In genomic region chr6:131547524-131547923, GRCh38 we compare ENCODE assay signal across 2 cellular contexts.
TF ChIP-seq lines count a peak whose summit lies in the region.

No MANE protein-coding gene starts in this region.

TF ChIP-seq in liver, 16 proteins besides CTCF, POLR2A, EP300 and RAD21 (continued from another document):
- TF ChIP-seq EGR1 (IDR thresholded peaks at IDR 0.05; ENCODE audit: low read depth in 2 of 2) (no peak), TAF1 (conservative IDR thresholded peaks at IDR 0.05) (no peak), SP1 (IDR thresholded peaks at IDR 0.05) (no peak)

TF ChIP-seq in HepG2, 621 proteins besides CTCF, POLR2A, EP300 and RAD21 (continued from another document):
- TF ChIP-seq TCF12 (IDR thresholded peaks at IDR 0.05) = no peak
- no peak for TF ChIP-seq TCF12 (CRISPR knock-in tag; IDR thresholded peaks at IDR 0.05)
- TF ChIP-seq ZNF292 (CRISPR knock-in tag; IDR thresholded peaks at IDR 0.05; ENCODE audit: borderline replicate concordance, low read depth) = no peak
- TF ChIP-seq KLF9 (CRISPR knock-in tag; IDR thresholded peaks at IDR 0.05; ENCODE audit: low read depth) = no peak
- no peak for TF ChIP-seq PHB2 (IDR thresholded peaks at IDR 0.05; ENCODE audit: partially characterized antibody)
- no peak for TF ChIP-seq ZNF598 (CRISPR knock-in tag; IDR thresholded peaks at IDR 0.05; ENCODE audit: borderline replicate concordance)
- no peak for TF ChIP-seq TARDBP (CRISPR knock-in tag; IDR thresholded peaks at IDR 0.05)
- TF ChIP-seq ZNF547 (CRISPR knock-in tag; IDR thresholded peaks at IDR 0.05) = no peak
- no peak for TF ChIP-seq ZNF549 (CRISPR knock-in tag; IDR thresholded peaks at IDR 0.05)
- no peak for TF ChIP-seq RAD51 (IDR thresholded peaks at IDR 0.05; ENCODE audit: borderline replicate concordance)
- no peak for TF ChIP-seq ZNF318 (CRISPR knock-in tag; IDR thresholded peaks at IDR 0.05)
